Comparison of ENCODE assay signal across 12 cellular contexts in the genomic region with DNA sequence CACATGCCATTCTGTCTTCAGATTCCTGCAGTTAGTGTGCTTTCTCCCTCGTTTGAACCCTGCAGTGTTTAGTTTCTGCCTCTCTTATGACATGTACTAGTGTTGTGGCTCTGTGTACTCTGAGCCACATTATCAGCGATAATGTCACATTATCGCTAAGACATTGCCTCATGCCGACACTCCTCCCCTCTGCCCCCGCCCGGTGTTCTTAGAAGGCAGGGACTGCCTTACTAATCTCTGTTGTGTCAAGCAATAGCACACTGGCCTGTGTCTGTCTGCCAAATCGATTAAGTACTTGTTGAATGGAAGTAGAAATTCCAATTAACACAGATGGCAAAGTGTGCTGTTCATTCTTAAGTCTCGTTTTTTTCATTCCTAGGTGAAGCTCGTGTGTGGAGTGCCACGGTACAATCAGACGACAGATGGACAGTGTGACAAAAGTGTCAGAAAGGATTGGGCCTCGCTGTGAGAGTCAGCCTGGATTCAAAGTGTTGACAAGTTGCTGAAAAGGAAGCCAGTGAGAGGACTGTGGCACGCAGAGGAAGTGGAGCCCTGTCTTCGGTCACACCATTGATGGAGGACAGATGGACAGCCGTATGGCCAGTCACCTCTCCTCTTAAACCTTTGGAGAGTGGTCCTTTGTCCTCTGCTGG. TPM values are rescaled to one million over a fixed set of nuclear protein-coding genes. Genes with fewer than 3 reads are reported as not detected.
DNase-seq lines count a peak whose midpoint lies in the region; ATAC-seq and TF ChIP-seq lines count a peak whose summit lies in the region.
"Had no signal": no experiment of that assay in that cellular context is flagged by ENCODE, and none has a peak within 500 bp of the region (broad histone marks: within the 10 kb centered on the region; RNA-seq: fewer than 3 reads in every experiment).

No MANE protein-coding gene starts in this region.

- POLR2A ChIA-PET in CD8-positive, alpha-beta T cell (lab: Charles Lee), result interaction anchor here (1.7 to 2.9 kb wide), 2 partner anchors 10 to 12 kb away, joined by 7 to 16 read pairs; partner anchors contain the start of gene PIK3R1

- H3K27ac ChIP-seq in CD8-positive, alpha-beta T cell (ENCODE audit: low read depth, low read length), result no peak overlapping the region
- H3K27ac ChIP-seq in WERI-Rb-1, result peak overlapping the region; percentile 74
- peak overlapping the region; percentile 45 for H3K27ac ChIP-seq in osteoblast (ENCODE audit: low read depth, low read length)

- no peaks in the 10 kb centered on the region for H3K9me3 ChIP-seq in CD8-positive, alpha-beta T cell (ENCODE audit: low read length)
- H3K9me3 ChIP-seq in WERI-Rb-1 (ENCODE audit: severe bottlenecking) (peaks cover 3% of the 10 kb centered on the region), osteoblast (ENCODE audit: low read depth, low read length) (no peaks in the 10 kb centered on the region)

- H3K4me3 Mint-ChIP-seq in CD8-positive, alpha-beta T cell, result peak overlapping the region; percentile 2
- H3K4me3 Mint-ChIP-seq: activated CD8-positive, alpha-beta memory T cell treated with anti-CD3 and anti-CD28 coated beads, Interleukin-2, amount 10 ng/mL, durations not matched to agents 7 days and 5 days; CD4-positive, alpha-beta T cell had no signal

- H3K4me1 ChIP-seq in CD8-positive, alpha-beta T cell (ENCODE audit: insufficient read depth, low read length), result peaks cover 67% of the 10 kb centered on the region
- peaks cover 11% of the 10 kb centered on the region for H3K4me1 ChIP-seq in osteoblast (ENCODE audit: insufficient read depth, low read length)

- intact Hi-C loops in CD8-positive, alpha-beta T cell (cut with DNase I, micrococcal nuclease), result no loop called here
- intact Hi-C loops in Right ventricle myocardium superior (cut with DNase I), result no loop called here

- H3K36me3 Mint-ChIP-seq in CD8-positive, alpha-beta T cell, result peaks cover 72% of the 10 kb centered on the region

- H3K27me3 ChIP-seq in CD8-positive, alpha-beta T cell (ENCODE audit: insufficient read depth, low read length), result no peaks in the 10 kb centered on the region
- H3K27me3 ChIP-seq in WERI-Rb-1 (ENCODE audit: insufficient read depth, low read depth, severe bottlenecking) (no peaks in the 10 kb centered on the region), osteoblast (ENCODE audit: insufficient read depth, low read length) (no peaks in the 10 kb centered on the region)

- H3K4me1 Mint-ChIP-seq in CD8-positive, alpha-beta T cell (ENCODE audit: low read depth), result peaks cover 90% of the 10 kb centered on the region

- no peak for TF ChIP-seq CTCF in CD8-positive, alpha-beta T cell (IDR thresholded peaks at IDR 0.05)
- TF ChIP-seq CTCF in WERI-Rb-1 (IDR thresholded peaks at IDR 0.05; ENCODE audit: low read depth, low read length) (no peak), osteoblast (IDR thresholded peaks at IDR 0.05; ENCODE audit: extremely low read depth, low read depth, low read length) (no peak)

- no peak overlapping the region for H2AFZ ChIP-seq in osteoblast (ENCODE audit: low read length)

- no peak overlapping the region for H3K4me3 ChIP-seq in CD8-positive, alpha-beta T cell (ENCODE audit: low read depth, low read length)
- H3K4me3 ChIP-seq in WERI-Rb-1 (ENCODE audit: low read depth, low read length) (peak overlapping the region; percentile 31), osteoblast (ENCODE audit: insufficient read depth, low read length) (no peak overlapping the region)

- CTCF ChIA-PET in CD8-positive, alpha-beta T cell (lab: Charles Lee), result interaction anchor here (1.3 kb wide), 1 partner anchor 75 kb away, joined by 3 read pairs; no protein-coding TSS in a partner anchor

- H3K36me3 ChIP-seq in CD8-positive, alpha-beta T cell (ENCODE audit: insufficient read depth, low read length), result peaks cover 12% of the 10 kb centered on the region
- H3K36me3 ChIP-seq in WERI-Rb-1 (peaks cover 8% of the 10 kb centered on the region), osteoblast (ENCODE audit: insufficient read depth, low read length) (peaks cover 18% of the 10 kb centered on the region)

- DNase-seq in CD8-positive, alpha-beta T cell, result no peak
- DNase-seq in WERI-Rb-1 (peak; percentile 79), Right ventricle myocardium superior (peak; percentile 61), osteoblast (ENCODE audit: insufficient read length, low spot score, missing footprints) (no peak), D341Med (ENCODE audit: low spot score) (no peak), SW 1271 (lab: John Stamatoyannopoulos, UW) (no peak), activated gamma-delta T cell (lab: John Stamatoyannopoulos, UW) (no peak)
- no peak for DNase-seq in activated effector memory CD4-positive, alpha-beta T cell treated with anti-CD3 and anti-CD28 coated beads, Interleukin-2, amount 50 U/mL, for 16 hours
- DNase-seq: activated CD8-positive, alpha-beta memory T cell treated with anti-CD3 and anti-CD28 coated beads, Interleukin-2, amount 10 ng/mL, durations not matched to agents 7 days and 5 days; CD4-positive, alpha-beta T cell; NCI-H1048; NCI-H774 had no signal

- H3K27ac Mint-ChIP-seq in CD8-positive, alpha-beta T cell, result no peak overlapping the region
- H3K27ac Mint-ChIP-seq: activated CD8-positive, alpha-beta memory T cell treated with anti-CD3 and anti-CD28 coated beads, Interleukin-2, amount 10 ng/mL, durations not matched to agents 7 days and 5 days; CD4-positive, alpha-beta T cell had no signal

- peaks cover 26% of the 10 kb centered on the region for H4K20me1 ChIP-seq in osteoblast (ENCODE audit: insufficient read depth, low read length)

- H3K4me2 ChIP-seq in osteoblast (ENCODE audit: insufficient read depth, low read length), result no peak overlapping the region

- no peaks in the 10 kb centered on the region for H3K9me3 Mint-ChIP-seq in CD8-positive, alpha-beta T cell
- H3K9me3 Mint-ChIP-seq: CD4-positive, alpha-beta T cell had no signal

- H3K27me3 Mint-ChIP-seq in CD8-positive, alpha-beta T cell (ENCODE audit: low read depth), result no peaks in the 10 kb centered on the region
- H3K27me3 Mint-ChIP-seq: activated CD8-positive, alpha-beta memory T cell treated with anti-CD3 and anti-CD28 coated beads, Interleukin-2, amount 10 ng/mL, durations not matched to agents 7 days and 5 days; CD4-positive, alpha-beta T cell had no signal

- peaks cover 71% of the 10 kb centered on the region for H3K79me2 ChIP-seq in osteoblast (ENCODE audit: insufficient read depth, low read length)

- peak; percentile 14 for ATAC-seq in CD8-positive, alpha-beta T cell
- peak; percentile 75 for ATAC-seq in Right ventricle myocardium superior (ENCODE audit: poor library complexity)
- ATAC-seq: activated CD8-positive, alpha-beta memory T cell treated with anti-CD3 and anti-CD28 coated beads, Interleukin-2, amount 10 ng/mL, durations not matched to agents 7 days and 5 days had no signal

RNA-seq across cellular contexts. Expression of gene PIK3R1, which starts 10.5 kb away (rescaled TPM):
- 100 to 1,000 TPM; 461 to 470 TPM for total RNA-seq in CD8-positive, alpha-beta T cell
- total RNA-seq in Right ventricle myocardium superior (103 TPM), osteoblast (26.8 and 37.7 TPM in 2 replicates)

Comparison
In these comparisons a context has a peak if more than half of its experiments do, and no peak if none do; other contexts are left out.
1. DNase-seq: peak in WERI-Rb-1 (single experiment) and Right ventricle myocardium superior (single experiment); none in CD8-positive, alpha-beta T cell (0 of 7), osteoblast (single experiment), D341Med (single experiment), activated effector memory CD4-positive, alpha-beta T cell treated with anti-CD3 and anti-CD28 coated beads, Interleukin-2, amount 50 U/mL, for 16 hours (single experiment), SW 1271 (0 of 2) and activated gamma-delta T cell (single experiment).